Comparison of ENCODE assay signal across 18 cellular contexts in genomic region chr2:128413718-128414341, GRCh38.
A peak's percentile ranks its signal among the peaks of the same experiment; 100 is the strongest.
DNase-seq lines count a peak whose midpoint lies in the region; ATAC-seq and TF ChIP-seq lines count a peak whose summit lies in the region.
"Had no signal": no experiment of that assay in that cellular context is flagged by ENCODE, and none has a peak within 500 bp of the region (broad histone marks: within the 10 kb centered on the region; RNA-seq: fewer than 3 reads in every experiment).

No MANE protein-coding gene starts in this region.

- no peaks in the 10 kb centered on the region for H3K4me1 Mint-ChIP-seq in CD4-positive, alpha-beta T cell (ENCODE audit: low read depth)
- H3K4me1 Mint-ChIP-seq: memory B cell had no signal

- no peaks in the 10 kb centered on the region for H3K27me3 Mint-ChIP-seq in CD4-positive, alpha-beta T cell

- intact Hi-C loops in CD4-positive, alpha-beta T cell (cut with DNase I, micrococcal nuclease): no loop called here

- H3K4me3 Mint-ChIP-seq in CD4-positive, alpha-beta T cell: no peak overlapping the region
- H3K4me3 Mint-ChIP-seq: activated naive CD4-positive, alpha-beta T cell treated with anti-CD3 and anti-CD28 coated beads for 36 hours; memory B cell had no signal

- no peaks in the 10 kb centered on the region for H3K9me3 ChIP-seq in CD4-positive, alpha-beta T cell (ENCODE audit: control insufficient read depth, low read length)
- H3K9me3 ChIP-seq: vagina had no signal

- CTCF ChIA-PET in CD4-positive, alpha-beta T cell (lab: Charles Lee): no interaction called here

- peak; percentile 39 for DNase-seq in activated effector memory CD4-positive, alpha-beta T cell treated with anti-CD3 and anti-CD28 coated beads, Interleukin-2, amount 50 U/mL, for 16 hours
- DNase-seq in activated effector memory CD4-positive, alpha-beta T cell treated with Interleukin-2 at 50 U/mL for 16 hours: no peak
- DNase-seq in NCI-H82 (lab: John Stamatoyannopoulos, UW): peak; percentile 100
- DNase-seq in islet precursor cell: peak; percentile 71
- DNase-seq in CD4-positive, alpha-beta T cell: no peak
- DNase-seq in AML-193 (lab: John Stamatoyannopoulos, UW): no peak
- DNase-seq: ACHN; activated naive CD4-positive, alpha-beta T cell treated with anti-CD3 and anti-CD28 coated beads for 36 hours; brain microvascular endothelial cell; foreskin melanocyte; NCI-H2081; stimulated activated naive CD8-positive, alpha-beta T cell treated with anti-CD3 and anti-CD28 coated beads, Interleukin-15, Interleukin-2, amounts not matched to agents 100 U/mL and 50 U/mL, for 24 hours had no signal

- no peaks in the 10 kb centered on the region for H3K36me3 Mint-ChIP-seq in CD4-positive, alpha-beta T cell (ENCODE audit: low read depth)
- H3K36me3 Mint-ChIP-seq: memory B cell had no signal

- no peak overlapping the region for H3K27ac ChIP-seq in CD4-positive, alpha-beta T cell (ENCODE audit: low read depth, low read length)
- H3K27ac ChIP-seq: brain microvascular endothelial cell, KMS-11, SK-N-MC, vagina had no signal

- no peak for TF ChIP-seq CTCF in CD4-positive, alpha-beta T cell (IDR thresholded peaks at IDR 0.05)

- ATAC-seq in HG03469 (IDR thresholded peaks at IDR 0.05; ENCODE audit: unreplicated experiment) (no peak), HG03520 (IDR thresholded peaks at IDR 0.05; ENCODE audit: unreplicated experiment) (no peak)
- no peak for ATAC-seq in CD4-positive, alpha-beta T cell (ENCODE audit: poor library complexity)
- ATAC-seq: stimulated activated naive CD8-positive, alpha-beta T cell treated with anti-CD3 and anti-CD28 coated beads, Interleukin-15, Interleukin-2, amounts not matched to agents 100 U/mL and 50 U/mL, for 24 hours had no signal

- H3K27me3 ChIP-seq in CD4-positive, alpha-beta T cell (ENCODE audit: control insufficient read depth, insufficient read depth, low read length): no peaks in the 10 kb centered on the region
- H3K27me3 ChIP-seq: brain microvascular endothelial cell, vagina had no signal

- H3K27ac Mint-ChIP-seq in CD4-positive, alpha-beta T cell: no peak overlapping the region
- H3K27ac Mint-ChIP-seq: activated naive CD4-positive, alpha-beta T cell treated with anti-CD3 and anti-CD28 coated beads for 36 hours; memory B cell had no signal

- no peaks in the 10 kb centered on the region for H3K9me3 Mint-ChIP-seq in CD4-positive, alpha-beta T cell
- H3K9me3 Mint-ChIP-seq: activated naive CD4-positive, alpha-beta T cell treated with anti-CD3 and anti-CD28 coated beads for 36 hours had no signal

- POLR2A ChIA-PET in CD4-positive, alpha-beta T cell (lab: Charles Lee): no interaction called here

Comparison
In these comparisons a context has a peak if more than half of its experiments do, and no peak if none do; other contexts are left out.
1. DNase-seq: peak in activated effector memory CD4-positive, alpha-beta T cell treated with anti-CD3 and anti-CD28 coated beads, Interleukin-2, amount 50 U/mL, for 16 hours (single experiment), NCI-H82 (single experiment) and islet precursor cell (single experiment); none in activated effector memory CD4-positive, alpha-beta T cell treated with Interleukin-2 at 50 U/mL for 16 hours (single experiment), CD4-positive, alpha-beta T cell (0 of 10) and AML-193 (0 of 2).